In genomic region chr11:18749681-18750319, GRCh38 we compare ENCODE assay signal across 10 cellular contexts. TPM values are rescaled to one million over a fixed set of nuclear protein-coding genes. Genes with fewer than 3 reads are reported as not detected.
DNase-seq lines count a peak whose midpoint lies in the region; ATAC-seq and TF ChIP-seq lines count a peak whose summit lies in the region.
"Had no signal": no experiment of that assay in that cellular context is flagged by ENCODE, and none has a peak within 500 bp of the region (broad histone marks: within the 10 kb centered on the region; RNA-seq: fewer than 3 reads in every experiment).

No MANE protein-coding gene starts in this region.

- no peaks in the 10 kb centered on the region for H3K9me3 Mint-ChIP-seq in activated naive CD8-positive, alpha-beta T cell treated with anti-CD3 and anti-CD28 coated beads, Interleukin-2, amount 50 U/mL, for 24 hours
- H3K9me3 Mint-ChIP-seq: stimulated activated naive CD8-positive, alpha-beta T cell treated with anti-CD3 and anti-CD28 coated beads, Interleukin-15, Interleukin-2, amounts not matched to agents 100 ng/mL and 50 ng/mL, for 24 hours had no signal

- no peaks in the 10 kb centered on the region for H3K79me1 ChIP-seq in neuronal stem cell (ENCODE audit: low read depth, low read length)

- H3K27ac ChIP-seq in Panc1 (ENCODE audit: low read length), result no peak overlapping the region
- H3K27ac ChIP-seq in neuronal stem cell (replicated peaks; ENCODE audit: low read length), result no peak overlapping the region

- ATAC-seq in Panc1, result peak; percentile 73
- peak; percentile 77 for ATAC-seq in esophagus mucosa
- ATAC-seq in GM21717 (IDR thresholded peaks at IDR 0.05; ENCODE audit: unreplicated experiment), result no peak
- ATAC-seq in T-helper 17 cell, result no peak
- no peak for ATAC-seq in activated naive CD8-positive, alpha-beta T cell treated with anti-CD3 and anti-CD28 coated beads, Interleukin-2, amount 50 U/mL, for 24 hours

- no peak overlapping the region for H3K23ac ChIP-seq in neuronal stem cell (ENCODE audit: low read depth, low read length, poor library complexity)

- no peak overlapping the region for H2BK12ac ChIP-seq in neuronal stem cell (ENCODE audit: low read length)

- H4K91ac ChIP-seq in neuronal stem cell (ENCODE audit: low read depth, low read length, poor library complexity), result no peak overlapping the region

- H3K4me3 Mint-ChIP-seq in T-helper 17 cell, result no peak overlapping the region
- no peak overlapping the region for H3K4me3 Mint-ChIP-seq in activated naive CD8-positive, alpha-beta T cell treated with anti-CD3 and anti-CD28 coated beads, Interleukin-2, amount 50 U/mL, for 24 hours
- H3K4me3 Mint-ChIP-seq: stimulated activated naive CD8-positive, alpha-beta T cell treated with anti-CD3 and anti-CD28 coated beads, Interleukin-15, Interleukin-2, amounts not matched to agents 100 ng/mL and 50 ng/mL, for 24 hours had no signal

- POLR2A ChIA-PET in Panc1 (lab: Charles Lee), result no interaction called here

- intact Hi-C loops in Panc1 (cut with micrococcal nuclease; ENCODE audit: unreplicated experiment), result no loop called here

- H3K36me3 Mint-ChIP-seq in T-helper 17 cell (ENCODE audit: low read depth), result no peaks in the 10 kb centered on the region
- H3K36me3 Mint-ChIP-seq in activated naive CD8-positive, alpha-beta T cell treated with anti-CD3 and anti-CD28 coated beads, Interleukin-2, amount 50 U/mL, for 24 hours (ENCODE audit: low read depth), result no peaks in the 10 kb centered on the region

- H2BK5ac ChIP-seq in neuronal stem cell (ENCODE audit: low read length), result no peak overlapping the region

- DNase-seq in DMS53 treated with DMSO at 0.1 percent for 48 hours (lab: John Stamatoyannopoulos, UW; ENCODE audit: unreplicated experiment) (peak; percentile 49), Panc1 (ENCODE audit: low read depth, low spot score) (no peak), neuronal stem cell (ENCODE audit: low spot score) (no peak), T-helper 17 cell (no peak), LoVo (ENCODE audit: low spot score) (no peak)
- no peak for DNase-seq in activated naive CD8-positive, alpha-beta T cell treated with anti-CD3 and anti-CD28 coated beads, Interleukin-2, amount 50 U/mL, for 24 hours
- DNase-seq: SHP77 treated with DMSO at 0.1 percent for 48 hours had no signal

- H3K4me3 ChIP-seq in Panc1 (ENCODE audit: low read depth in 2 of 2, low read length in 2 of 2) (no peak overlapping the region), neuronal stem cell (ENCODE audit: low read length in 2 of 2) (no peak overlapping the region)

- no peak for TF ChIP-seq CTCF in Panc1 (IDR thresholded peaks at IDR 0.05)

- H2BK15ac ChIP-seq in neuronal stem cell (ENCODE audit: low read length), result no peak overlapping the region

- no peaks in the 10 kb centered on the region for H3K36me3 ChIP-seq in Panc1 (ENCODE audit: control insufficient read depth, insufficient read depth, low read length)
- H3K36me3 ChIP-seq in neuronal stem cell (replicated peaks in 1 of 2; ENCODE audit: control insufficient read depth in 2 of 2, insufficient read depth in 2 of 2, low read length in 2 of 2), result no peaks in the 10 kb centered on the region

- peaks cover 20% of the 10 kb centered on the region for H3K27me3 Mint-ChIP-seq in T-helper 17 cell
- peaks cover 5% of the 10 kb centered on the region for H3K27me3 Mint-ChIP-seq in activated naive CD8-positive, alpha-beta T cell treated with anti-CD3 and anti-CD28 coated beads, Interleukin-2, amount 50 U/mL, for 24 hours

- peak overlapping the region; percentile 85 for H2AFZ ChIP-seq in neuronal stem cell (ENCODE audit: low read length)

- H3K9ac ChIP-seq in neuronal stem cell (ENCODE audit: low read depth, low read length, poor library complexity), result no peak overlapping the region

- no peak overlapping the region for H2BK120ac ChIP-seq in neuronal stem cell (ENCODE audit: low read depth, low read length)

- H3K27me3 ChIP-seq in Panc1 (ENCODE audit: control insufficient read depth, insufficient read depth, low read length) (no peaks in the 10 kb centered on the region), neuronal stem cell (ENCODE audit: control insufficient read depth in 3 of 3, insufficient read depth in 3 of 3, low read depth in 1 of 3, low read length in 3 of 3) (peaks cover 0 to 31% (median 0%) of the 10 kb centered on the region in 3 experiments)

- H4K8ac ChIP-seq in neuronal stem cell (ENCODE audit: low read depth, low read length), result no peak overlapping the region

- BruUV-seq in Panc1 (replicated peaks; lab: Mats Ljungman, UMichigan), result no TSS peak

- no peak overlapping the region for H3K18ac ChIP-seq in neuronal stem cell (ENCODE audit: low read length)

- H3K14ac ChIP-seq in neuronal stem cell (ENCODE audit: low read length), result no peak overlapping the region

- H3K4me1 ChIP-seq in Panc1 (ENCODE audit: control insufficient read depth, insufficient read depth, low read length) (peaks cover 3% of the 10 kb centered on the region; the same call in 1 of the 2 replicates), neuronal stem cell (ENCODE audit: control insufficient read depth in 2 of 2, insufficient read depth in 1 of 2, low read depth in 1 of 2, low read length in 2 of 2) (peaks cover 0 to 9% of the 10 kb centered on the region in 2 donors)

- peaks cover 2% of the 10 kb centered on the region for H3K4me1 Mint-ChIP-seq in T-helper 17 cell
- peaks cover 11% of the 10 kb centered on the region for H3K4me1 Mint-ChIP-seq in activated naive CD8-positive, alpha-beta T cell treated with anti-CD3 and anti-CD28 coated beads, Interleukin-2, amount 50 U/mL, for 24 hours

- in situ Hi-C loops in Panc1 (cut with HindIII; ENCODE audit: low pct_unique_long_range_greater_than_20kb, low sequenced_read_pairs), result no loop called here

- H3K4me2 ChIP-seq in neuronal stem cell (ENCODE audit: insufficient read depth, low read length, poor library complexity, severe bottlenecking), result no peak overlapping the region

- no peak overlapping the region for H3K27ac Mint-ChIP-seq in T-helper 17 cell
- H3K27ac Mint-ChIP-seq in activated naive CD8-positive, alpha-beta T cell treated with anti-CD3 and anti-CD28 coated beads, Interleukin-2, amount 50 U/mL, for 24 hours, result no peak overlapping the region
- H3K27ac Mint-ChIP-seq: stimulated activated naive CD8-positive, alpha-beta T cell treated with anti-CD3 and anti-CD28 coated beads, Interleukin-15, Interleukin-2, amounts not matched to agents 100 ng/mL and 50 ng/mL, for 24 hours had no signal

- H3K4ac ChIP-seq in neuronal stem cell (ENCODE audit: low read length), result no peak overlapping the region

- H3K9me3 ChIP-seq in Panc1 (ENCODE audit: control insufficient read depth, insufficient read depth, low read depth, low read length) (no peaks in the 10 kb centered on the region), neuronal stem cell (replicated peaks in 1 of 2; ENCODE audit: control insufficient read depth in 2 of 2, insufficient read depth in 1 of 2, low read depth in 1 of 2, low read length in 2 of 2) (peaks cover 0 to under 1% of the 10 kb centered on the region in 2 donors), T-helper 17 cell (ENCODE audit: control insufficient read depth, low read length, poor library complexity, severe bottlenecking) (no peaks in the 10 kb centered on the region)

- H2AK5ac ChIP-seq in neuronal stem cell (ENCODE audit: low read depth, low read length), result no peak overlapping the region

- CTCF ChIA-PET in Panc1 (lab: Charles Lee), result interaction anchor here (0.5 to 0.9 kb wide), 2 partner anchors 28 to 379 kb away, joined by 3 to 11 read pairs; no protein-coding TSS in a partner anchor

- no CpG with 5 or more reads among the region's 12 CpGs for WGBS in neuronal stem cell (ENCODE audit: extremely low coverage in 2 of 2, insufficient read length in 2 of 2, insufficient replicate concordance in 1 of 2), 2 donors

RNA-seq across cellular contexts. Expression of gene IGSF22, which starts 23.8 kb away (rescaled TPM):
- total RNA-seq in Panc1 (2021; ENCODE audit: unreplicated experiment), result not detected
- not detected for polyA plus RNA-seq in Panc1 (2012; ENCODE audit: insufficient read length)
- not detected for total RNA-seq in esophagus mucosa
- polyA plus RNA-seq in neuronal stem cell (2013, experiment 1 of 2), result 0.04 TPM
- 0.08 TPM for polyA plus RNA-seq in neuronal stem cell (2013, experiment 2 of 2)
- 1 to 10 TPM; 2.0 to 9.4 TPM for total RNA-seq in T-helper 17 cell

RNA-seq across cellular contexts. Expression of gene PTPN5, which starts 41.8 kb away (rescaled TPM):
- total RNA-seq in Panc1 (2021; ENCODE audit: unreplicated experiment) (not detected), esophagus mucosa (not detected), T-helper 17 cell (not detected)
- polyA plus RNA-seq in Panc1 (2012; ENCODE audit: insufficient read length), result not detected
- polyA plus RNA-seq in neuronal stem cell (2013, experiment 1 of 2), result 22.9 TPM
- polyA plus RNA-seq in neuronal stem cell (2013, experiment 2 of 2), result 22.7 TPM

RNA-seq across cellular contexts. Expression of gene TMEM86A, which starts 51.2 kb away (rescaled TPM):
- total RNA-seq in Panc1 (2021; ENCODE audit: unreplicated experiment) (0.31 TPM), esophagus mucosa (1.1 TPM), T-helper 17 cell (1 to 10 TPM; 5.4 to 6.1 TPM)
- 0.13 TPM for polyA plus RNA-seq in Panc1 (2012; ENCODE audit: insufficient read length)
- 1.2 TPM for polyA plus RNA-seq in neuronal stem cell (2013, experiment 1 of 2)
- polyA plus RNA-seq in neuronal stem cell (2013, experiment 2 of 2), result 1.4 TPM

Comparison
In these comparisons a context has a peak if more than half of its experiments do, and no peak if none do; other contexts are left out.
1. ATAC-seq: peak in Panc1 (single experiment) and esophagus mucosa (single experiment); none in GM21717 (single experiment), T-helper 17 cell (single experiment) and activated naive CD8-positive, alpha-beta T cell treated with anti-CD3 and anti-CD28 coated beads, Interleukin-2, amount 50 U/mL, for 24 hours (single experiment).